Comparison of ENCODE assay signal across 1 cellular context in the genomic region with DNA sequence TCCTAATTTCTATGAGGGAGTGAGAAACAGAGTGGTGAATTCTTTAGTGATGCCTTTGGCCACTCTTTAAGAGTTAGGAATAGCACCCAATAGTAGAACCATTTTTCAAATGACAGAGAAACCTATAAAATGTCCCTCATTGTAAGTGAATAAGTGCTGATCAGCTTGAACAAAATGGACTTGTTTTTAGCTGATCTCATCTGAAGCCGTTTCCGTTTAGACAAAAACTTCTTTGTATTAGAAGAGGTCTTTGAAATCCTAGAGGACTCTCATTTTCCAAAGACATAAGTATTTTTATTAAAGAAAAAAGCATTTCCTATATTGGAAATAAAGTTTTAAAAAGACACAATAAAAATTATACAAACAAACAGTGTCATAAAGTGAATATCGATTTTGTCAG.
TF ChIP-seq lines count a peak whose summit lies in the region.

No MANE protein-coding gene starts in this region.

TF ChIP-seq in A549, 52 proteins besides CTCF, POLR2A, EP300 and RAD21 (continued from another document):
- TF ChIP-seq MYC (IDR thresholded peaks at IDR 0.05; ENCODE audit: borderline replicate concordance, low read length) (no peak), RARB (CRISPR knock-in tag; IDR thresholded peaks at IDR 0.05) (no peak), HOXB13 (CRISPR knock-in tag; IDR thresholded peaks at IDR 0.05; ENCODE audit: low read depth) (no peak), RNF2 (IDR thresholded peaks at IDR 0.05; ENCODE audit: borderline replicate concordance, low read depth) (no peak), HOXA7 (CRISPR knock-in tag; IDR thresholded peaks at IDR 0.05) (no peak), RFX5 (IDR thresholded peaks at IDR 0.05) (no peak), CBX8 (IDR thresholded peaks at IDR 0.05) (no peak), CEBPB (IDR thresholded peaks at IDR 0.05) (no peak)
